ENCODE assay signal across 1 cellular context in genomic region chr19:48635263-48635965, GRCh38.
TF ChIP-seq lines count a peak whose summit lies in the region.

No MANE protein-coding gene starts in this region.

TF ChIP-seq in K562, 482 proteins besides CTCF, POLR2A, EP300 and RAD21 (continues in another document):
- TF ChIP-seq RBM14 (IDR thresholded peaks at IDR 0.05; ENCODE audit: borderline replicate concordance, insufficient read depth, low read depth, low read length) (no peak), RCOR1 (IDR thresholded peaks at IDR 0.05; ENCODE audit: borderline replicate concordance in 1 of 2, low read depth in 2 of 2, low read length in 2 of 2) (peak in 1 of 2 experiments; percentile 39; a peak in 1 of 4 replicates), CEBPB (tag; IDR thresholded peaks at IDR 0.05) (no peak), CCNT2 (IDR thresholded peaks at IDR 0.05; ENCODE audit: borderline replicate concordance, extremely low read depth, insufficient read length, low read depth, low read length) (peak; percentile 25), MAZ (CRISPR knock-in tag; conservative IDR thresholded peaks at IDR 0.05 in 1 of 2, IDR thresholded peaks at IDR 0.05 in 1 of 2) (peak; percentile 51 to 66; a peak in 3 of 4 replicates), POLR3G (IDR thresholded peaks at IDR 0.05; ENCODE audit: extremely low read depth, insufficient read length, insufficient replicate concordance) (no peak), KDM5B (IDR thresholded peaks at IDR 0.05; ENCODE audit: insufficient replicate concordance, low read depth, low read length) (peak; percentile 31), POLR2B (IDR thresholded peaks at IDR 0.05; ENCODE audit: low read depth, partially characterized antibody) (peak; percentile 62), HNRNPK (IDR thresholded peaks at IDR 0.05; ENCODE audit: low read depth, low read length, poor library complexity, severe bottlenecking) (no peak), ZNF253 (CRISPR knock-in tag; conservative IDR thresholded peaks at IDR 0.05) (no peak), POLR2G (IDR thresholded peaks at IDR 0.05; ENCODE audit: low read depth, low read length) (peak; percentile 69), SIN3B (IDR thresholded peaks at IDR 0.05; ENCODE audit: low read depth) (peak; percentile 54), NRF1 (conservative IDR thresholded peaks at IDR 0.05 in 1 of 2, IDR thresholded peaks at IDR 0.05 in 1 of 2) (peak; percentile 80 to 81), TOE1 (IDR thresholded peaks at IDR 0.05; ENCODE audit: borderline replicate concordance) (no peak), TOE1 (CRISPR knock-in tag; IDR thresholded peaks at IDR 0.05; ENCODE audit: borderline replicate concordance, low read depth) (no peak), ELF1 (tag; IDR thresholded peaks at IDR 0.05) (no peak), NR1H2 (CRISPR knock-in tag; IDR thresholded peaks at IDR 0.05) (no peak), TEAD1 (CRISPR knock-in tag; IDR thresholded peaks at IDR 0.05) (0 out of 4 replicates have a peak, but pooled peaks of 1 of the 2 experiments have one; percentile 16), ZFPM2 (CRISPR knock-in tag; IDR thresholded peaks at IDR 0.05) (peak; percentile 85; the same call in 1 of the 2 replicates), MECOM (CRISPR knock-in tag; IDR thresholded peaks at IDR 0.05) (no peak), TCF3 (CRISPR knock-in tag; IDR thresholded peaks at IDR 0.05) (no peak), PHF8 (IDR thresholded peaks at IDR 0.05; ENCODE audit: borderline replicate concordance, low read length) (peak; percentile 56; the same call in 1 of the 2 replicates), E2F6 (IDR thresholded peaks at IDR 0.05; ENCODE audit: borderline replicate concordance in 1 of 2, extremely low read depth in 1 of 2, insufficient read depth in 1 of 2, insufficient read length in 1 of 2, low read depth in 1 of 2, low read length in 1 of 2, poor library complexity in 1 of 2, severe bottlenecking in 1 of 2) (peak; percentile 20 to 86), CBFA2T3 (IDR thresholded peaks at IDR 0.05) (no peak), ZFX (CRISPR knock-in tag; IDR thresholded peaks at IDR 0.05) (peak; percentile 51), PHF21A (IDR thresholded peaks at IDR 0.05; ENCODE audit: borderline replicate concordance, low read depth) (0 out of 2 replicates have a peak, but pooled peaks have one; percentile 28), HDAC1 (IDR thresholded peaks at IDR 0.05) (0 out of 4 replicates have a peak, but pooled peaks of 1 of the 2 experiments have one; percentile 12), NONO (IDR thresholded peaks at IDR 0.05; ENCODE audit: low read depth in 2 of 2, low read length in 1 of 2) (peak in 1 of 2 experiments; percentile 75; a peak in 1 of 4 replicates), ZBTB7A (IDR thresholded peaks at IDR 0.05; ENCODE audit: borderline replicate concordance, control insufficient read depth, low read depth, low read length) (peak; percentile 48; the same call in 1 of the 2 replicates), CXXC5 (CRISPR knock-in tag; IDR thresholded peaks at IDR 0.05) (peak; percentile 71), ZNF699 (CRISPR knock-in tag; IDR thresholded peaks at IDR 0.05; ENCODE audit: insufficient replicate concordance) (no peak), POLR2AphosphoS5 (IDR thresholded peaks at IDR 0.05; ENCODE audit: control insufficient read depth, insufficient read depth, low read depth, low read length) (0 out of 2 replicates have a peak, but pooled peaks have one; percentile 26), RBFOX2 (IDR thresholded peaks at IDR 0.05; ENCODE audit: low read depth, low read length) (peak; percentile 46; the same call in 1 of the 2 replicates), L3MBTL2 (IDR thresholded peaks at IDR 0.05) (peak; percentile 50; the same call in 1 of the 2 replicates), E4F1 (CRISPR knock-in tag; IDR thresholded peaks at IDR 0.05; ENCODE audit: borderline replicate concordance) (no peak), TBP (optimal IDR thresholded peaks at IDR 0.05; ENCODE audit: low read depth, low read length) (peak; percentile 72), NR2C1 (IDR thresholded peaks at IDR 0.05) (no peak), NR2C1 (tag; IDR thresholded peaks at IDR 0.05) (no peak), GTF2F1 (IDR thresholded peaks at IDR 0.05; ENCODE audit: low read depth, low read length) (no peak), CTBP1 (IDR thresholded peaks at IDR 0.05; ENCODE audit: borderline replicate concordance) (0 out of 2 replicates have a peak, but pooled peaks have one; percentile 22), SMAD4 (CRISPR knock-in tag; conservative IDR thresholded peaks at IDR 0.05) (peak; percentile 31; the same call in 1 of the 2 replicates), BRD4 (IDR thresholded peaks at IDR 0.05) (no peak), TCFL5 (CRISPR knock-in tag; conservative IDR thresholded peaks at IDR 0.05) (no peak), SREBF2 (CRISPR knock-in tag; IDR thresholded peaks at IDR 0.05) (no peak)
- TF ChIP-seq, protein P1, sequence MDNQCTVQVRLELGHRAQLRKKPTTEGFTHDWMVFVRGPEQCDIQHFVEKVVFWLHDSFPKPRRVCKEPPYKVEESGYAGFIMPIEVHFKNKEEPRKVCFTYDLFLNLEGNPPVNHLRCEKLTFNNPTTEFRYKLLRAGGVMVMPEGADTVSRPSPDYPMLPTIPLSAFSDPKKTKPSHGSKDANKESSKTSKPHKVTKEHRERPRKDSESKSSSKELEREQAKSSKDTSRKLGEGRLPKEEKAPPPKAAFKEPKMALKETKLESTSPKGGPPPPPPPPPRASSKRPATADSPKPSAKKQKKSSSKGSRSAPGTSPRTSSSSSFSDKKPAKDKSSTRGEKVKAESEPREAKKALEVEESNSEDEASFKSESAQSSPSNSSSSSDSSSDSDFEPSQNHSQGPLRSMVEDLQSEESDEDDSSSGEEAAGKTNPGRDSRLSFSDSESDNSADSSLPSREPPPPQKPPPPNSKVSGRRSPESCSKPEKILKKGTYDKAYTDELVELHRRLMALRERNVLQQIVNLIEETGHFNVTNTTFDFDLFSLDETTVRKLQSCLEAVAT (IDR thresholded peaks at IDR 0.05), result peak in 1 of 2 experiments; percentile 19; a peak in 1 of 4 replicates
- TF ChIP-seq, protein P2, sequence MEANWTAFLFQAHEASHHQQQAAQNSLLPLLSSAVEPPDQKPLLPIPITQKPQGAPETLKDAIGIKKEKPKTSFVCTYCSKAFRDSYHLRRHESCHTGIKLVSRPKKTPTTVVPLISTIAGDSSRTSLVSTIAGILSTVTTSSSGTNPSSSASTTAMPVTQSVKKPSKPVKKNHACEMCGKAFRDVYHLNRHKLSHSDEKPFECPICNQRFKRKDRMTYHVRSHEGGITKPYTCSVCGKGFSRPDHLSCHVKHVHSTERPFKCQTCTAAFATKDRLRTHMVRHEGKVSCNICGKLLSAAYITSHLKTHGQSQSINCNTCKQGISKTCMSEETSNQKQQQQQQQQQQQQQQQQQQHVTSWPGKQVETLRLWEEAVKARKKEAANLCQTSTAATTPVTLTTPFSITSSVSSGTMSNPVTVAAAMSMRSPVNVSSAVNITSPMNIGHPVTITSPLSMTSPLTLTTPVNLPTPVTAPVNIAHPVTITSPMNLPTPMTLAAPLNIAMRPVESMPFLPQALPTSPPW (CRISPR knock-in tag; IDR thresholded peaks at IDR 0.05), result peak; percentile 86
- TF ChIP-seq, protein P3, sequence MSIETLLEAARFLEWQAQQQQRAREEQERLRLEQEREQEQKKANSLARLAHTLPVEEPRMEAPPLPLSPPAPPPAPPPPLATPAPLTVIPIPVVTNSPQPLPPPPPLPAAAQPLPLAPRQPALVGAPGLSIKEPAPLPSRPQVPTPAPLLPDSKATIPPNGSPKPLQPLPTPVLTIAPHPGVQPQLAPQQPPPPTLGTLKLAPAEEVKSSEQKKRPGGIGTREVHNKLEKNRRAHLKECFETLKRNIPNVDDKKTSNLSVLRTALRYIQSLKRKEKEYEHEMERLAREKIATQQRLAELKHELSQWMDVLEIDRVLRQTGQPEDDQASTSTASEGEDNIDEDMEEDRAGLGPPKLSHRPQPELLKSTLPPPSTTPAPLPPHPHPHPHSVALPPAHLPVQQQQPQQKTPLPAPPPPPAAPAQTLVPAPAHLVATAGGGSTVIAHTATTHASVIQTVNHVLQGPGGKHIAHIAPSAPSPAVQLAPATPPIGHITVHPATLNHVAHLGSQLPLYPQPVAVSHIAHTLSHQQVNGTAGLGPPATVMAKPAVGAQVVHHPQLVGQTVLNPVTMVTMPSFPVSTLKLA (conservative IDR thresholded peaks at IDR 0.05), result peak in 1 of 2 experiments; percentile 9; a peak in 1 of 4 replicates
- TF ChIP-seq, protein P4, sequence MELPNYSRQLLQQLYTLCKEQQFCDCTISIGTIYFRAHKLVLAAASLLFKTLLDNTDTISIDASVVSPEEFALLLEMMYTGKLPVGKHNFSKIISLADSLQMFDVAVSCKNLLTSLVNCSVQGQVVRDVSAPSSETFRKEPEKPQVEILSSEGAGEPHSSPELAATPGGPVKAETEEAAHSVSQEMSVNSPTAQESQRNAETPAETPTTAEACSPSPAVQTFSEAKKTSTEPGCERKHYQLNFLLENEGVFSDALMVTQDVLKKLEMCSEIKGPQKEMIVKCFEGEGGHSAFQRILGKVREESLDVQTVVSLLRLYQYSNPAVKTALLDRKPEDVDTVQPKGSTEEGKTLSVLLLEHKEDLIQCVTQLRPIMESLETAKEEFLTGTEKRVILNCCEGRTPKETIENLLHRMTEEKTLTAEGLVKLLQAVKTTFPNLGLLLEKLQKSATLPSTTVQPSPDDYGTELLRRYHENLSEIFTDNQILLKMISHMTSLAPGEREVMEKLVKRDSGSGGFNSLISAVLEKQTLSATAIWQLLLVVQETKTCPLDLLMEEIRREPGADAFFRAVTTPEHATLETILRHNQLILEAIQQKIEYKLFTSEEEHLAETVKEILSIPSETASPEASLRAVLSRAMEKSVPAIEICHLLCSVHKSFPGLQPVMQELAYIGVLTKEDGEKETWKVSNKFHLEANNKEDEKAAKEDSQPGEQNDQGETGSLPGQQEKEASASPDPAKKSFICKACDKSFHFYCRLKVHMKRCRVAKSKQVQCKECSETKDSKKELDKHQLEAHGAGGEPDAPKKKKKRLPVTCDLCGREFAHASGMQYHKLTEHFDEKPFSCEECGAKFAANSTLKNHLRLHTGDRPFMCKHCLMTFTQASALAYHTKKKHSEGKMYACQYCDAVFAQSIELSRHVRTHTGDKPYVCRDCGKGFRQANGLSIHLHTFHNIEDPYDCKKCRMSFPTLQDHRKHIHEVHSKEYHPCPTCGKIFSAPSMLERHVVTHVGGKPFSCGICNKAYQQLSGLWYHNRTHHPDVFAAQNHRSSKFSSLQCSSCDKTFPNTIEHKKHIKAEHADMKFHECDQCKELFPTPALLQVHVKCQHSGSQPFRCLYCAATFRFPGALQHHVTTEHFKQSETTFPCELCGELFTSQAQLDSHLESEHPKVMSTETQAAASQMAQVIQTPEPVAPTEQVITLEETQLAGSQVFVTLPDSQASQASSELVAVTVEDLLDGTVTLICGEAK (IDR thresholded peaks at IDR 0.05), result no peak
- TF ChIP-seq, protein P4 (CRISPR knock-in tag; IDR thresholded peaks at IDR 0.05), result no peak
- TF ChIP-seq, protein P5, sequence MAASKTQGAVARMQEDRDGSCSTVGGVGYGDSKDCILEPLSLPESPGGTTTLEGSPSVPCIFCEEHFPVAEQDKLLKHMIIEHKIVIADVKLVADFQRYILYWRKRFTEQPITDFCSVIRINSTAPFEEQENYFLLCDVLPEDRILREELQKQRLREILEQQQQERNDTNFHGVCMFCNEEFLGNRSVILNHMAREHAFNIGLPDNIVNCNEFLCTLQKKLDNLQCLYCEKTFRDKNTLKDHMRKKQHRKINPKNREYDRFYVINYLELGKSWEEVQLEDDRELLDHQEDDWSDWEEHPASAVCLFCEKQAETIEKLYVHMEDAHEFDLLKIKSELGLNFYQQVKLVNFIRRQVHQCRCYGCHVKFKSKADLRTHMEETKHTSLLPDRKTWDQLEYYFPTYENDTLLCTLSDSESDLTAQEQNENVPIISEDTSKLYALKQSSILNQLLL (CRISPR knock-in tag; IDR thresholded peaks at IDR 0.05; ENCODE audit: borderline replicate concordance), result no peak
